In the genomic region with DNA sequence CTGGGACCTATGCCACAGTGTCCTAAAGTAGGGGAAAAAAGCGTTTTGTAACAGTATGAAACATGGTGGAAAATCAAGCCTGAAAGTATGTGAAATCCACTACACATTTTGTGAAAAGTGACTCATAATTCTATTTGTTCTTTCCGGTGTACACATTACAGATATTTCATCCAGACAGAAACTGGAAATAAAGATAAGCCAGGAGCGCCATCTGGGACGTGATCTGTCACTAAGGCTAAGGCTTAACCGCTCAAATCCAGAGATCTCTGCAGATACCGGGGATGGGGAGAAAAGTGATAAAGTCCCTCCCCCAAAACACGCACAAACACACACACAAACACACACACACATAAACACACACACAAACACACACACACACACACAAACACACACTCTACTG, we compare ENCODE assay signal across 20 cellular contexts.
"Had no signal": no experiment of that assay in that cellular context is flagged by ENCODE, and none has a peak within 500 bp of the region (broad histone marks: within the 10 kb centered on the region; RNA-seq: fewer than 3 reads in every experiment).

No MANE protein-coding gene starts in this region.

- H3K4me1 Mint-ChIP-seq: activated CD4-positive, alpha-beta memory T cell treated with anti-CD3 and anti-CD28 coated beads, Interleukin-2, amount 10 ng/mL, durations not matched to agents 7 days and 5 days; activated naive CD8-positive, alpha-beta T cell treated with anti-CD3 and anti-CD28 coated beads, Interleukin-2, amount 50 U/mL, for 24 hours; stimulated activated effector memory CD8-positive, alpha-beta T cell treated with anti-CD3 and anti-CD28 coated beads, Interleukin-12 subunit alpha, Interleukin-12 subunit beta, amount 100 ng/mL, for 72 hours; T-helper 17 cell had no signal

- H3K4me3 Mint-ChIP-seq: activated CD4-positive, alpha-beta memory T cell treated with anti-CD3 and anti-CD28 coated beads, Interleukin-2, amount 10 ng/mL, durations not matched to agents 7 days and 5 days; activated naive CD4-positive, alpha-beta T cell treated with anti-CD3 and anti-CD28 coated beads for 36 hours; activated naive CD8-positive, alpha-beta T cell treated with anti-CD3 and anti-CD28 coated beads, Interleukin-2, amount 50 U/mL, for 24 hours; activated T-cell treated with anti-CD3 and anti-CD28 coated beads, Interleukin-2, amount 50 U/mL, for 24 hours; naive thymus-derived CD8-positive, alpha-beta T cell; stimulated activated effector memory CD8-positive, alpha-beta T cell treated with anti-CD3 and anti-CD28 coated beads, Interleukin-12 subunit alpha, Interleukin-12 subunit beta, amount 100 ng/mL, for 72 hours; T-helper 17 cell had no signal

- H3K9me3 Mint-ChIP-seq: activated CD4-positive, alpha-beta memory T cell treated with anti-CD3 and anti-CD28 coated beads, Interleukin-2, amount 10 ng/mL, durations not matched to agents 7 days and 5 days; activated naive CD4-positive, alpha-beta T cell treated with anti-CD3 and anti-CD28 coated beads for 36 hours; activated naive CD8-positive, alpha-beta T cell treated with anti-CD3 and anti-CD28 coated beads, Interleukin-2, amount 50 U/mL, for 24 hours; activated T-cell treated with anti-CD3 and anti-CD28 coated beads, Interleukin-2, amount 50 U/mL, for 24 hours; naive thymus-derived CD8-positive, alpha-beta T cell; stimulated activated effector memory CD8-positive, alpha-beta T cell treated with anti-CD3 and anti-CD28 coated beads, Interleukin-12 subunit alpha, Interleukin-12 subunit beta, amount 100 ng/mL, for 72 hours had no signal

- DNase-seq: activated CD4-positive, alpha-beta memory T cell treated with anti-CD3 and anti-CD28 coated beads, Interleukin-2, amount 10 ng/mL, durations not matched to agents 7 days and 5 days; activated CD4-positive, alpha-beta T cell treated with anti-CD3 and anti-CD28 coated beads for 4 hours; activated naive CD4-positive, alpha-beta T cell treated with anti-CD3 and anti-CD28 coated beads for 36 hours; activated naive CD8-positive, alpha-beta T cell treated with anti-CD3 and anti-CD28 coated beads, Interleukin-2, amount 50 U/mL, for 24 hours; activated T-cell treated with anti-CD3 and anti-CD28 coated beads, Interleukin-2, amount 50 U/mL, for 24 hours; aorta; brain microvascular endothelial cell; cerebellar nuclear complex; cortex of kidney; left cardiac atrium; mesenchymal stem cell; naive thymus-derived CD8-positive, alpha-beta T cell; stimulated activated CD4-positive, alpha-beta T cell treated with anti-CD3 and anti-CD28 coated beads, Interleukin-4, amount 100 ng/mL, for 24 hours; T-helper 17 cell; upper lobe of left lung had no signal

- H3K36me3 Mint-ChIP-seq: naive thymus-derived CD8-positive, alpha-beta T cell; stimulated activated effector memory CD8-positive, alpha-beta T cell treated with anti-CD3 and anti-CD28 coated beads, Interleukin-12 subunit alpha, Interleukin-12 subunit beta, amount 100 ng/mL, for 72 hours had no signal

- ATAC-seq: activated naive CD8-positive, alpha-beta T cell treated with anti-CD3 and anti-CD28 coated beads, Interleukin-2, amount 50 U/mL, for 24 hours; left cardiac atrium; naive thymus-derived CD8-positive, alpha-beta T cell; sciatic nerve; stimulated activated effector memory CD8-positive, alpha-beta T cell treated with anti-CD3 and anti-CD28 coated beads, Interleukin-12 subunit alpha, Interleukin-12 subunit beta, amount 100 ng/mL, for 72 hours; T-helper 17 cell had no signal

- H3K4me3 ChIP-seq: prostate gland, smooth muscle cell, thoracic aorta, upper lobe of left lung had no signal

- H3K27ac Mint-ChIP-seq: activated CD4-positive, alpha-beta memory T cell treated with anti-CD3 and anti-CD28 coated beads, Interleukin-2, amount 10 ng/mL, durations not matched to agents 7 days and 5 days; activated naive CD4-positive, alpha-beta T cell treated with anti-CD3 and anti-CD28 coated beads for 36 hours; activated naive CD8-positive, alpha-beta T cell treated with anti-CD3 and anti-CD28 coated beads, Interleukin-2, amount 50 U/mL, for 24 hours; activated T-cell treated with anti-CD3 and anti-CD28 coated beads, Interleukin-2, amount 50 U/mL, for 24 hours; naive thymus-derived CD8-positive, alpha-beta T cell; stimulated activated effector memory CD8-positive, alpha-beta T cell treated with anti-CD3 and anti-CD28 coated beads, Interleukin-12 subunit alpha, Interleukin-12 subunit beta, amount 100 ng/mL, for 72 hours; T-helper 17 cell had no signal
